Comparison of ENCODE assay signal across 26 cellular contexts in genomic region chr3:42996633-42997075, GRCh38. TPM values are rescaled to one million over a fixed set of nuclear protein-coding genes. Genes with fewer than 3 reads are reported as not detected.
A peak's percentile ranks its signal among the peaks of the same experiment; 100 is the strongest.
DNase-seq lines count a peak whose midpoint lies in the region; ATAC-seq and TF ChIP-seq lines count a peak whose summit lies in the region.
"Had no signal": no experiment of that assay in that cellular context is flagged by ENCODE, and none has a peak within 500 bp of the region (broad histone marks: within the 10 kb centered on the region; RNA-seq: fewer than 3 reads in every experiment).

No MANE protein-coding gene starts in this region.

- TF ChIP-seq POLR2A in gastroesophageal sphincter (IDR thresholded peaks at IDR 0.05) (no peak), erythroblast (IDR thresholded peaks at IDR 0.05; ENCODE audit: low read length) (no peak)

- peaks cover 31% of the 10 kb centered on the region for H3K27me3 Mint-ChIP-seq in HFFc6 (ENCODE audit: insufficient read depth)
- H3K27me3 Mint-ChIP-seq: activated naive CD4-positive, alpha-beta T cell treated with anti-CD3 and anti-CD28 coated beads, Interleukin-2, amount 10 ng/mL, durations not matched to agents 7 days and 5 days; naive thymus-derived CD4-positive, alpha-beta T cell; stimulated activated naive CD8-positive, alpha-beta T cell treated with anti-CD3 and anti-CD28 coated beads, Interleukin-15, amount 100 ng/mL, for 72 hours had no signal

- ATAC-seq in gastroesophageal sphincter (peak; percentile 21), upper lobe of right lung (peak; percentile 14)
- ATAC-seq: naive thymus-derived CD4-positive, alpha-beta T cell; stimulated activated naive CD8-positive, alpha-beta T cell treated with anti-CD3 and anti-CD28 coated beads, Interleukin-15, amount 100 ng/mL, for 72 hours had no signal

- TF ChIP-seq CTCF in ascending aorta (IDR thresholded peaks at IDR 0.05) (no peak), gastroesophageal sphincter (IDR thresholded peaks at IDR 0.05) (no peak), upper lobe of right lung (IDR thresholded peaks at IDR 0.05) (no peak), HFFc6 (IDR thresholded peaks at IDR 0.05) (no peak)

- no peaks in the 10 kb centered on the region for H3K9me3 ChIP-seq in ascending aorta
- no peaks in the 10 kb centered on the region for H3K9me3 ChIP-seq in gastroesophageal sphincter
- no peaks in the 10 kb centered on the region for H3K9me3 ChIP-seq in upper lobe of right lung
- H3K9me3 ChIP-seq: MG63, ovary had no signal

- TF ChIP-seq EP300 in gastroesophageal sphincter (IDR thresholded peaks at IDR 0.05), result peak; percentile 28

- H3K36me3 Mint-ChIP-seq in HFFc6 (ENCODE audit: low read depth), result no peaks in the 10 kb centered on the region
- H3K36me3 Mint-ChIP-seq: activated naive CD4-positive, alpha-beta T cell treated with anti-CD3 and anti-CD28 coated beads, Interleukin-2, amount 10 ng/mL, durations not matched to agents 7 days and 5 days; CD8-positive, alpha-beta memory T cell; immature natural killer cell; naive thymus-derived CD4-positive, alpha-beta T cell had no signal

- peaks cover 11% of the 10 kb centered on the region for H3K4me1 Mint-ChIP-seq in HFFc6 (ENCODE audit: low read depth)
- H3K4me1 Mint-ChIP-seq: CD8-positive, alpha-beta memory T cell; immature natural killer cell; naive thymus-derived CD4-positive, alpha-beta T cell had no signal

- H3K4me1 ChIP-seq in ascending aorta (peaks cover 14 to 20% of the 10 kb centered on the region in 2 donors), gastroesophageal sphincter (peaks cover 29 to 66% (median 36%) of the 10 kb centered on the region in 3 donors), upper lobe of right lung (peaks cover 18% of the 10 kb centered on the region)

- no peak overlapping the region for H3K4me3 Mint-ChIP-seq in HFFc6
- H3K4me3 Mint-ChIP-seq: activated naive CD4-positive, alpha-beta T cell treated with anti-CD3 and anti-CD28 coated beads, Interleukin-2, amount 10 ng/mL, durations not matched to agents 7 days and 5 days; CD8-positive, alpha-beta memory T cell; immature natural killer cell; naive thymus-derived CD4-positive, alpha-beta T cell; stimulated activated naive CD8-positive, alpha-beta T cell treated with anti-CD3 and anti-CD28 coated beads, Interleukin-15, amount 100 ng/mL, for 72 hours had no signal

- H3K36me3 ChIP-seq in ascending aorta (no peaks in the 10 kb centered on the region), gastroesophageal sphincter (no peaks in the 10 kb centered on the region), upper lobe of right lung (no peaks in the 10 kb centered on the region)
- H3K36me3 ChIP-seq: MG63, ovary had no signal

- intact Hi-C loops in ascending aorta (cut with DNase I) (no loop called here), posterior vena cava (cut with DNase I) (no loop called here), upper lobe of right lung (cut with DNase I) (no loop called here)

- WGBS in gastroesophageal sphincter (ENCODE audit: low coverage in 1 of 2), 2 donors, result 20% methylated on average over 1 of the region's 2 CpGs; no CpG with 5 or more reads in 1 of the 2 donors

- no peaks in the 10 kb centered on the region for H3K9me3 Mint-ChIP-seq in HFFc6
- H3K9me3 Mint-ChIP-seq: activated naive CD4-positive, alpha-beta T cell treated with anti-CD3 and anti-CD28 coated beads, Interleukin-2, amount 10 ng/mL, durations not matched to agents 7 days and 5 days; CD8-positive, alpha-beta memory T cell; immature natural killer cell; naive thymus-derived CD4-positive, alpha-beta T cell; stimulated activated naive CD8-positive, alpha-beta T cell treated with anti-CD3 and anti-CD28 coated beads, Interleukin-15, amount 100 ng/mL, for 72 hours had no signal

- H3K4me3 ChIP-seq in ascending aorta (no peak overlapping the region), gastroesophageal sphincter (no peak overlapping the region), upper lobe of right lung (no peak overlapping the region)
- H3K4me3 ChIP-seq: MG63, ovary had no signal

- no peaks in the 10 kb centered on the region for H3K27me3 ChIP-seq in ascending aorta
- no peaks in the 10 kb centered on the region for H3K27me3 ChIP-seq in gastroesophageal sphincter
- H3K27me3 ChIP-seq in upper lobe of right lung, result no peaks in the 10 kb centered on the region
- H3K27me3 ChIP-seq: MG63, ovary had no signal

- DNase-seq in ascending aorta (ENCODE audit: low spot score in 2 of 2) (no peak), posterior vena cava (ENCODE audit: low spot score) (peak; percentile 86), upper lobe of right lung (no peak), SKM-1 (lab: John Stamatoyannopoulos, UW; ENCODE audit: unreplicated experiment) (no peak), erythroblast (lab: John Stamatoyannopoulos, UW) (no peak), HFFc6 (no peak)
- DNase-seq: activated CD4-positive, CD25-positive, alpha-beta regulatory T cell treated with anti-CD3 and anti-CD28 coated beads, Interleukin-2, amount 50 U/mL, for 72 hours; activated CD8-positive, alpha-beta memory T cell treated with anti-CD3 and anti-CD28 coated beads for 24 hours; activated naive CD4-positive, alpha-beta T cell treated with anti-CD3 and anti-CD28 coated beads, Interleukin-2, amount 10 ng/mL, durations not matched to agents 7 days and 5 days; activated T-cell treated with anti-CD3 and anti-CD28 coated beads, Interleukin-2, amount 50 U/mL, for 48 hours; CD8-positive, alpha-beta memory T cell; cortex of kidney; DMS53; GOT3; immature natural killer cell; MG63; naive thymus-derived CD4-positive, alpha-beta T cell; NCI-H1436 treated with DMSO at 0.1 percent for 48 hours; NCI-H2171; NCI-H526 treated with DMSO at 0.1 percent for 48 hours; small intestine; stimulated activated CD4-positive, alpha-beta T cell treated with anti-CD3 and anti-CD28 coated beads, Interleukin-2, amount 100 ng/mL, for 48 hours; stimulated activated naive CD8-positive, alpha-beta T cell treated with anti-CD3 and anti-CD28 coated beads, Interleukin-15, amount 100 ng/mL, for 72 hours had no signal

- H3K27ac Mint-ChIP-seq in HFFc6, result no peak overlapping the region
- H3K27ac Mint-ChIP-seq: activated naive CD4-positive, alpha-beta T cell treated with anti-CD3 and anti-CD28 coated beads, Interleukin-2, amount 10 ng/mL, durations not matched to agents 7 days and 5 days; CD8-positive, alpha-beta memory T cell; immature natural killer cell; naive thymus-derived CD4-positive, alpha-beta T cell; stimulated activated naive CD8-positive, alpha-beta T cell treated with anti-CD3 and anti-CD28 coated beads, Interleukin-15, amount 100 ng/mL, for 72 hours had no signal

- H3K27ac ChIP-seq in ascending aorta, result peak overlapping the region; percentile 60 to 72
- peak overlapping the region; percentile 54 to 88 (median 83) for H3K27ac ChIP-seq in gastroesophageal sphincter
- H3K27ac ChIP-seq in upper lobe of right lung, result no peak overlapping the region

RNA-seq across cellular contexts. Expression of gene GASK1A, which starts 17.5 kb away (rescaled TPM):
- total RNA-seq in ascending aorta (25.8 TPM), gastroesophageal sphincter (10 to 100 TPM; 11.5 to 49.3 (median 24.2) TPM), posterior vena cava (10 to 100 TPM; 35.0 to 80.1 TPM), upper lobe of right lung (3.9 TPM)
- not detected for total RNA-seq in HFFc6 (2021; fragmentation: NEBNext Ultra II Directional; extraction: Animal tissue kit (Norgen Biotek cat#: 25700))
- total RNA-seq: CD8-positive, alpha-beta memory T cell; lung microvascular endothelial cell had no signal
